ENCODE assay signal across 22 cellular contexts in the genomic region with DNA sequence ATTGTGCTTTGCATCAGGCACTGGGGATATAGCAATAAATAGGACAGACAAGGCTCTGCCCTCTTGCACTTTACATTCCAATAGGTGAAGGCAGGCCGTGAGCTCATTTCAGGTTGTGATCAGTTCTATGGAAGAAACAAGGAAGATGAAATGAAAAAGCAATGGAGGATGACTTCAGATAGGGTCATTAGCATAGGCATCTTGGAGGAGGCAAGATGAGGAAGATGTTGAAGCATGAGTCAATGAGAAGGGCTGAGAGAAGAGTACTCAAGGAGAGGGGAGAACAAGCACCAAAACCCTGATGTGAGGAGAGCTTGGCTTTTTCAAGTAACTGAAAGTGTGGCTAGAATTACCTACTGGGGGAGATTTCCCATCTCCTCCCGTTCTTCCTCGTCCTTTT. TPM values are rescaled to one million over a fixed set of nuclear protein-coding genes. Genes with fewer than 3 reads are reported as not detected.
"Had no signal": no experiment of that assay in that cellular context is flagged by ENCODE, and none has a peak within 500 bp of the region (broad histone marks: within the 10 kb centered on the region; RNA-seq: fewer than 3 reads in every experiment).

No MANE protein-coding gene starts in this region.

- H3K27ac Mint-ChIP-seq: activated B cell treated with CpG ODN at 0.5 μM for 24 hours; activated CD4-positive, alpha-beta memory T cell treated with anti-CD3 and anti-CD28 coated beads, Interleukin-2, amount 10 ng/mL, durations not matched to agents 7 days and 5 days; activated CD8-positive, alpha-beta memory T cell treated with anti-CD3 and anti-CD28 coated beads, Interleukin-2, amount 10 ng/mL, durations not matched to agents 7 days and 5 days; activated naive CD8-positive, alpha-beta T cell treated with anti-CD3 and anti-CD28 coated beads, Interleukin-2, amount 10 ng/mL, durations not matched to agents 7 days and 5 days; activated T-helper 17 cell treated with anti-CD3 and anti-CD28 coated beads, Interleukin-2, amount 50 U/mL, for 72 hours; dendritic cell treated with granulocyte-macrophage colony-stimulating factor and Interleukin-4, amounts not matched to agents 40 ng/mL and 50 ng/mL, for 4 days; mesothelial cell of epicardium; natural killer cell treated with Interleukin-12 subunit alpha and Interleukin-12 subunit beta and Interleukin-15 and Interleukin-18, amount 100 ng/mL, for 72 hours had no signal

- H3K4me1 Mint-ChIP-seq: activated T-helper 17 cell treated with anti-CD3 and anti-CD28 coated beads, Interleukin-2, amount 50 U/mL, for 72 hours had no signal

- H3K36me3 Mint-ChIP-seq: activated CD8-positive, alpha-beta memory T cell treated with anti-CD3 and anti-CD28 coated beads, Interleukin-2, amount 10 ng/mL, durations not matched to agents 7 days and 5 days; activated naive CD8-positive, alpha-beta T cell treated with anti-CD3 and anti-CD28 coated beads, Interleukin-2, amount 10 ng/mL, durations not matched to agents 7 days and 5 days; mesothelial cell of epicardium; natural killer cell treated with Interleukin-12 subunit alpha and Interleukin-12 subunit beta and Interleukin-15 and Interleukin-18, amount 100 ng/mL, for 72 hours had no signal

- ATAC-seq: activated CD8-positive, alpha-beta memory T cell treated with anti-CD3 and anti-CD28 coated beads, Interleukin-2, amount 10 ng/mL, durations not matched to agents 7 days and 5 days; activated T-helper 17 cell treated with anti-CD3 and anti-CD28 coated beads, Interleukin-2, amount 50 U/mL, for 72 hours; gastroesophageal sphincter; heart left ventricle; left cardiac atrium; lower lobe of right lung; natural killer cell treated with Interleukin-12 subunit alpha and Interleukin-12 subunit beta and Interleukin-15 and Interleukin-18, amount 100 ng/mL, for 72 hours had no signal

- H3K4me3 ChIP-seq: esophagus muscularis mucosa, gastroesophageal sphincter, heart left ventricle, lower lobe of right lung, tibial artery had no signal

- DNase-seq: activated B cell treated with CpG ODN at 0.5 μM for 24 hours; activated CD4-positive, alpha-beta memory T cell treated with anti-CD3 and anti-CD28 coated beads, Interleukin-2, amount 10 ng/mL, durations not matched to agents 7 days and 5 days; activated CD4-positive, alpha-beta T cell treated with anti-CD3 and anti-CD28 coated beads for 48 hours; activated CD8-positive, alpha-beta memory T cell treated with anti-CD3 and anti-CD28 coated beads, Interleukin-2, amount 10 ng/mL, durations not matched to agents 7 days and 5 days; activated naive CD4-positive, alpha-beta T cell treated with Interleukin-2 at 50 U/mL for 16 hours; activated naive CD8-positive, alpha-beta T cell treated with anti-CD3 and anti-CD28 coated beads, Interleukin-2, amount 10 ng/mL, durations not matched to agents 7 days and 5 days; brain microvascular endothelial cell; effector CD8-positive, alpha-beta T cell; heart left ventricle; left cardiac atrium; lower lobe of right lung; stimulated activated CD8-positive, alpha-beta memory T cell treated with anti-CD3 and anti-CD28 coated beads, Interleukin-4, amount 100 ng/mL, for 48 hours; stimulated activated naive CD4-positive, alpha-beta T cell treated with Interleukin-2 at 50 U/mL for 16 hours; tibial artery had no signal

- H3K4me3 Mint-ChIP-seq: activated B cell treated with CpG ODN at 0.5 μM for 24 hours; activated CD4-positive, alpha-beta memory T cell treated with anti-CD3 and anti-CD28 coated beads, Interleukin-2, amount 10 ng/mL, durations not matched to agents 7 days and 5 days; activated CD8-positive, alpha-beta memory T cell treated with anti-CD3 and anti-CD28 coated beads, Interleukin-2, amount 10 ng/mL, durations not matched to agents 7 days and 5 days; activated naive CD8-positive, alpha-beta T cell treated with anti-CD3 and anti-CD28 coated beads, Interleukin-2, amount 10 ng/mL, durations not matched to agents 7 days and 5 days; activated T-helper 17 cell treated with anti-CD3 and anti-CD28 coated beads, Interleukin-2, amount 50 U/mL, for 72 hours; dendritic cell treated with granulocyte-macrophage colony-stimulating factor and Interleukin-4, amounts not matched to agents 40 ng/mL and 50 ng/mL, for 4 days; mesothelial cell of epicardium; natural killer cell treated with Interleukin-12 subunit alpha and Interleukin-12 subunit beta and Interleukin-15 and Interleukin-18, amount 100 ng/mL, for 72 hours had no signal

- H3K27me3 ChIP-seq: brain microvascular endothelial cell, esophagus muscularis mucosa, gastroesophageal sphincter, heart left ventricle, tibial artery had no signal

- H3K27ac ChIP-seq: brain microvascular endothelial cell, esophagus muscularis mucosa, gastroesophageal sphincter, heart left ventricle, lower lobe of right lung had no signal

- H3K9me3 Mint-ChIP-seq: activated B cell treated with CpG ODN at 0.5 μM for 24 hours; activated CD4-positive, alpha-beta memory T cell treated with anti-CD3 and anti-CD28 coated beads, Interleukin-2, amount 10 ng/mL, durations not matched to agents 7 days and 5 days; activated naive CD8-positive, alpha-beta T cell treated with anti-CD3 and anti-CD28 coated beads, Interleukin-2, amount 10 ng/mL, durations not matched to agents 7 days and 5 days; activated T-helper 17 cell treated with anti-CD3 and anti-CD28 coated beads, Interleukin-2, amount 50 U/mL, for 72 hours; dendritic cell treated with granulocyte-macrophage colony-stimulating factor and Interleukin-4, amounts not matched to agents 40 ng/mL and 50 ng/mL, for 4 days; mesothelial cell of epicardium; natural killer cell treated with Interleukin-12 subunit alpha and Interleukin-12 subunit beta and Interleukin-15 and Interleukin-18, amount 100 ng/mL, for 72 hours had no signal

- H3K9me3 ChIP-seq: esophagus muscularis mucosa, gastroesophageal sphincter, heart left ventricle, lower lobe of right lung, tibial artery had no signal

- H3K36me3 ChIP-seq: brain microvascular endothelial cell, esophagus muscularis mucosa, gastroesophageal sphincter, heart left ventricle, lower lobe of right lung, tibial artery had no signal

- FAIRE-seq: TTC549 had no signal

RNA-seq across cellular contexts. Expression of a gene that starts 5.0 kb away (rescaled TPM):
- total RNA-seq: activated B cell treated with CpG ODN at 0.5 μM for 24 hours; natural killer cell treated with Interleukin-12 subunit alpha and Interleukin-12 subunit beta and Interleukin-15 and Interleukin-18, amount 100 ng/mL, for 72 hours; T-helper 2 cell treated with Interferon-gamma antibody and Interleukin-4, amounts not matched to agents 100 ng/mL and 5 ng/mL, for 36 hours had no signal
